ENCODE assay signal across 17 cellular contexts in genomic region chr20:23150304-23151007, GRCh38.
A peak's percentile ranks its signal among the peaks of the same experiment; 100 is the strongest.
DNase-seq lines count a peak whose midpoint lies in the region; ATAC-seq and TF ChIP-seq lines count a peak whose summit lies in the region.
"Had no signal": no experiment of that assay in that cellular context is flagged by ENCODE, and none has a peak within 500 bp of the region (broad histone marks: within the 10 kb centered on the region; RNA-seq: fewer than 3 reads in every experiment).

No MANE protein-coding gene starts in this region.

- H3K27ac Mint-ChIP-seq in naive thymus-derived CD4-positive, alpha-beta T cell, result no peak overlapping the region
- H3K27ac Mint-ChIP-seq: activated CD8-positive, alpha-beta T cell treated with anti-CD3 and anti-CD28 coated beads for 36 hours had no signal

- TF ChIP-seq POLR2A in heart left ventricle (IDR thresholded peaks at IDR 0.05) (no peak), right lobe of liver (IDR thresholded peaks at IDR 0.05) (no peak)

- WGBS in heart left ventricle, 4 donors, result 60 to 75% (median 64%) methylated on average over 7 to 8 of the region's 8 CpGs
- WGBS in right lobe of liver (ENCODE audit: insufficient coverage, low coverage, low lambda C conversion rate, missing lambda C conversion rate), result 61% methylated on average over 2 of the region's 8 CpGs

- H3K4me1 Mint-ChIP-seq in naive thymus-derived CD4-positive, alpha-beta T cell, result peaks cover 0 to 63% (median 4%) of the 10 kb centered on the region in 7 donors

- DNase-seq in heart left ventricle (peak in 1 of 5 donors; percentile 19), Right ventricle myocardium inferior (ENCODE audit: missing footprints) (no peak), ascending aorta (ENCODE audit: low spot score in 2 of 2) (peak in 1 of 2 donors; percentile 64), right lobe of liver (peak in 2 of 3 donors; percentile 41 to 42), tibial artery (peak in 1 of 2 donors; percentile 70)
- DNase-seq in naive thymus-derived CD4-positive, alpha-beta T cell, result no peak
- DNase-seq: activated CD8-positive, alpha-beta T cell treated with anti-CD3 and anti-CD28 coated beads for 36 hours; Caco-2; GM23248; MM.1S; NCI-H2081; NCI-H748 treated with DMSO at 0.1 percent for 48 hours; retina; substantia nigra; SW 1271 had no signal

- H3K27ac ChIP-seq in heart left ventricle (peak overlapping the region in 7 of 12 donors; percentile 17 to 89 (median 72)), ascending aorta (peak overlapping the region; percentile 93 to 96), right lobe of liver (no peak overlapping the region), tibial artery (peak overlapping the region; percentile 90 to 91)
- H3K27ac ChIP-seq in naive thymus-derived CD4-positive, alpha-beta T cell (ENCODE audit: low read depth, low read length), result no peak overlapping the region

- peak in 1 of 4 donors; percentile 2 for ATAC-seq in heart left ventricle
- no peak for ATAC-seq in Right ventricle myocardium inferior
- no peak for ATAC-seq in right lobe of liver
- ATAC-seq in naive thymus-derived CD4-positive, alpha-beta T cell, result no peak
- ATAC-seq in GM21529 (IDR thresholded peaks at IDR 0.05; ENCODE audit: unreplicated experiment), result no peak
- ATAC-seq in HG03280 (IDR thresholded peaks at IDR 0.05; ENCODE audit: unreplicated experiment), result no peak
- ATAC-seq: activated CD8-positive, alpha-beta T cell treated with anti-CD3 and anti-CD28 coated beads for 36 hours had no signal

- H3K36me3 Mint-ChIP-seq in naive thymus-derived CD4-positive, alpha-beta T cell, result peaks cover 0 to 4% (median 0%) of the 10 kb centered on the region in 5 donors

- H3K36me3 ChIP-seq in heart left ventricle, result no peaks in the 10 kb centered on the region
- H3K36me3 ChIP-seq in ascending aorta, result no peaks in the 10 kb centered on the region
- H3K36me3 ChIP-seq in right lobe of liver, result no peaks in the 10 kb centered on the region
- H3K36me3 ChIP-seq in tibial artery, result no peaks in the 10 kb centered on the region
- no peaks in the 10 kb centered on the region for H3K36me3 ChIP-seq in naive thymus-derived CD4-positive, alpha-beta T cell (ENCODE audit: control insufficient read depth in 2 of 3, insufficient read depth in 3 of 3, low read length in 3 of 3)

- POLR2A ChIA-PET in naive thymus-derived CD4-positive, alpha-beta T cell (lab: Charles Lee), result no interaction called here

- H3K4me1 ChIP-seq in heart left ventricle (peaks cover 3 to 95% (median 58%) of the 10 kb centered on the region in 12 donors), ascending aorta (peaks cover 25 to 80% of the 10 kb centered on the region in 2 donors), right lobe of liver (no peaks in the 10 kb centered on the region), tibial artery (peaks cover 0 to 97% (median 53%) of the 10 kb centered on the region in 4 donors)
- H3K4me1 ChIP-seq in naive thymus-derived CD4-positive, alpha-beta T cell (ENCODE audit: control insufficient read depth in 2 of 2, insufficient read depth in 2 of 2, low read length in 2 of 2), result no peaks in the 10 kb centered on the region

- no peaks in the 10 kb centered on the region for H3K9me3 ChIP-seq in heart left ventricle
- no peaks in the 10 kb centered on the region for H3K9me3 ChIP-seq in ascending aorta
- H3K9me3 ChIP-seq in right lobe of liver, result no peaks in the 10 kb centered on the region
- H3K9me3 ChIP-seq in tibial artery, result no peaks in the 10 kb centered on the region
- no peaks in the 10 kb centered on the region for H3K9me3 ChIP-seq in naive thymus-derived CD4-positive, alpha-beta T cell (ENCODE audit: control insufficient read depth in 2 of 3, low read length in 3 of 3)
- H3K9me3 ChIP-seq: Caco-2 had no signal

- CTCF ChIA-PET in naive thymus-derived CD4-positive, alpha-beta T cell (lab: Charles Lee), result no interaction called here

- H3K4me3 ChIP-seq in heart left ventricle, result no peak overlapping the region
- no peak overlapping the region for H3K4me3 ChIP-seq in ascending aorta
- no peak overlapping the region for H3K4me3 ChIP-seq in right lobe of liver
- H3K4me3 ChIP-seq in tibial artery, result no peak overlapping the region
- H3K4me3 ChIP-seq in naive thymus-derived CD4-positive, alpha-beta T cell (ENCODE audit: low read length), result no peak overlapping the region
- H3K4me3 ChIP-seq: GM23248 had no signal

- TF ChIP-seq CTCF in heart left ventricle (IDR thresholded peaks at IDR 0.05) (no peak), ascending aorta (IDR thresholded peaks at IDR 0.05) (no peak), right lobe of liver (IDR thresholded peaks at IDR 0.05) (no peak), tibial artery (IDR thresholded peaks at IDR 0.05) (no peak)

- intact Hi-C loops in heart left ventricle (cut with DNase I), result loop anchor here in 1 of 10 donors (10.0 kb wide), 1 partner anchor 204 kb away; the partner anchor contains the start of gene NXT1
- intact Hi-C loops in Right ventricle myocardium inferior (cut with DNase I), result loop anchor here (5.0 kb wide), 1 partner anchor 52 kb away; no protein-coding TSS in a partner anchor
- intact Hi-C loops in ascending aorta (cut with DNase I), result loop anchor here (5.0 to 10.0 kb wide), 2 partner anchors 472 to 1904 kb away; partner anchors contain the start of gene ACSS1
- intact Hi-C loops in right lobe of liver (cut with DNase I), result no loop called here
- intact Hi-C loops in tibial artery (cut with DNase I; ENCODE audit: low total_unique reads), result no loop called here
- intact Hi-C loops in naive thymus-derived CD4-positive, alpha-beta T cell (cut with micrococcal nuclease), result loop anchor here in 1 of 2 donors (10.0 kb wide), 1 partner anchor 66 kb away; the partner anchor contains the start of gene CD93

- H3K9me3 Mint-ChIP-seq in naive thymus-derived CD4-positive, alpha-beta T cell, result peaks cover 0 to 1% (median 0%) of the 10 kb centered on the region in 11 donors
- H3K9me3 Mint-ChIP-seq: activated CD8-positive, alpha-beta T cell treated with anti-CD3 and anti-CD28 coated beads for 36 hours had no signal

- H3K27me3 Mint-ChIP-seq in naive thymus-derived CD4-positive, alpha-beta T cell, result peaks cover 0 to 24% (median 0%) of the 10 kb centered on the region in 5 donors
- H3K27me3 Mint-ChIP-seq: activated CD8-positive, alpha-beta T cell treated with anti-CD3 and anti-CD28 coated beads for 36 hours had no signal

- H3K27me3 ChIP-seq in heart left ventricle, result no peaks in the 10 kb centered on the region
- H3K27me3 ChIP-seq in ascending aorta, result no peaks in the 10 kb centered on the region
- no peaks in the 10 kb centered on the region for H3K27me3 ChIP-seq in right lobe of liver
- H3K27me3 ChIP-seq in tibial artery, result no peaks in the 10 kb centered on the region
- H3K27me3 ChIP-seq in naive thymus-derived CD4-positive, alpha-beta T cell (ENCODE audit: control insufficient read depth in 2 of 2, insufficient read depth in 2 of 2, low read length in 2 of 2), result no peaks in the 10 kb centered on the region

- H3K4me3 Mint-ChIP-seq in naive thymus-derived CD4-positive, alpha-beta T cell, result no peak overlapping the region
- H3K4me3 Mint-ChIP-seq: activated CD8-positive, alpha-beta T cell treated with anti-CD3 and anti-CD28 coated beads for 36 hours had no signal

Comparison
In these comparisons a context has a peak if more than half of its experiments do, and no peak if none do; other contexts are left out.
1. DNase-seq: peak in right lobe of liver (2 of 3); none in Right ventricle myocardium inferior (single experiment) and naive thymus-derived CD4-positive, alpha-beta T cell (0 of 9).
2. H3K27ac ChIP-seq: peak in heart left ventricle (7 of 12), ascending aorta (2 of 2) and tibial artery (2 of 2); none in right lobe of liver (0 of 3) and naive thymus-derived CD4-positive, alpha-beta T cell (single experiment).
3. intact Hi-C loops: an anchor here in Right ventricle myocardium inferior (5.0 kb wide) and ascending aorta (5.0 to 10.0 kb wide); none called in right lobe of liver and tibial artery.